8 cellular contexts compared by ENCODE assay signal in genomic region chr15:39782441-39783138, GRCh38. TPM values are rescaled to one million over a fixed set of nuclear protein-coding genes. Genes with fewer than 3 reads are reported as not detected.
A peak's percentile ranks its signal among the peaks of the same experiment; 100 is the strongest.
DNase-seq lines count a peak whose midpoint lies in the region; ATAC-seq and TF ChIP-seq lines count a peak whose summit lies in the region.

Gene FSIP1 (minus strand): TSS chr15:39782841. CDS start chr15:39776524, 6,317 bp downstream.

- H3K4me3 Mint-ChIP-seq in GM23338 (peak within 1 kb of the TSS; percentile 78), natural killer cell (peak within 1 kb of the TSS; percentile 77)
- H3K4me3 Mint-ChIP-seq in activated T-helper 17 cell treated with anti-CD3 and anti-CD28 coated beads, Interleukin-2, amount 50 U/mL, for 72 hours, result peak within 1 kb of the TSS; percentile 82

- H3K27ac ChIP-seq in GM23338 (ENCODE audit: low read depth), result peak within 1 kb of the TSS; percentile 72

- ATAC-seq in GM23338, result peak; percentile 93
- ATAC-seq in activated T-helper 17 cell treated with anti-CD3 and anti-CD28 coated beads, Interleukin-2, amount 50 U/mL, for 72 hours (replicated peaks), result peak; percentile 99
- peak; percentile 97 to 100 (median 98) for ATAC-seq in natural killer cell

- peak within 1 kb of the TSS; percentile 58 for H2AFZ ChIP-seq in GM23338

- peak within 1 kb of the TSS; percentile 91 for H3K4me3 ChIP-seq in GM23338
- H3K4me3 ChIP-seq in fibroblast of mammary gland (ENCODE audit: control insufficient read depth, low read depth, low read length), result peak within 1 kb of the TSS; percentile 87

- DNase-seq in Daoy (ENCODE audit: low read depth) (peak; percentile 97), GM23338 (ENCODE audit: low spot score) (peak; percentile 98), Kasumi-1 (lab: John Stamatoyannopoulos, UW) (peak; percentile 61 to 68), RKO (ENCODE audit: low spot score) (peak; percentile 95), fibroblast of mammary gland (ENCODE audit: low read depth) (peak; percentile 95), natural killer cell (peak; percentile 98)
- peak; percentile 88 to 99 (median 95) for DNase-seq in stimulated activated naive CD4-positive, alpha-beta T cell (lab: John Stamatoyannopoulos, UW)

- H3K27me3 Mint-ChIP-seq in GM23338 (ENCODE audit: insufficient read depth, low read depth, poor library complexity) (peaks cover 2% of the 10 kb centered on the region), natural killer cell (ENCODE audit: low read depth in 2 of 2) (peaks cover 0 to 13% of the 10 kb centered on the region in 2 donors)
- H3K27me3 Mint-ChIP-seq in activated T-helper 17 cell treated with anti-CD3 and anti-CD28 coated beads, Interleukin-2, amount 50 U/mL, for 72 hours, result no peaks in the 10 kb centered on the region

- no peaks in the 10 kb centered on the region for H4K20me1 ChIP-seq in GM23338 (replicated peaks; ENCODE audit: insufficient read depth)

- intact Hi-C loops in natural killer cell (cut with micrococcal nuclease), result loop anchor here (2.0 to 10.0 kb wide), 3 partner anchors 135 to 252 kb away; partner anchors contain the start of gene SRP14

- peak within 1 kb of the TSS; percentile 94 for H3K4me2 ChIP-seq in GM23338

- TF ChIP-seq CTCF in GM23338 (conservative IDR thresholded peaks at IDR 0.05; ENCODE audit: low read depth in 2 of 2), result no peak
- no peak for TF ChIP-seq CTCF in fibroblast of mammary gland (conservative IDR thresholded peaks at IDR 0.05; ENCODE audit: control insufficient read depth, insufficient read depth, low read depth, low read length)
- no peak for TF ChIP-seq CTCF in natural killer cell (IDR thresholded peaks at IDR 0.05)

- no peaks in the 10 kb centered on the region for H3K9me2 ChIP-seq in GM23338 (ENCODE audit: insufficient read depth)

- H3K4me1 Mint-ChIP-seq in GM23338 (peaks cover 49% of the 10 kb centered on the region), natural killer cell (peaks cover 33 to 36% of the 10 kb centered on the region in 2 donors)
- H3K4me1 Mint-ChIP-seq in activated T-helper 17 cell treated with anti-CD3 and anti-CD28 coated beads, Interleukin-2, amount 50 U/mL, for 72 hours, result peaks cover 26% of the 10 kb centered on the region

- no peaks in the 10 kb centered on the region; the same call in 1 of the 2 replicates for H3F3A ChIP-seq in GM23338 (replicated peaks; ENCODE audit: low read depth)

- H3K27me3 ChIP-seq in GM23338 (ENCODE audit: insufficient read depth), result no peaks in the 10 kb centered on the region

- H3K36me3 ChIP-seq in GM23338 (ENCODE audit: insufficient read depth), result no peaks in the 10 kb centered on the region

- H3K36me3 Mint-ChIP-seq in GM23338 (ENCODE audit: low read depth) (no peaks in the 10 kb centered on the region; the same call in 2 of the 3 replicates), natural killer cell (no peaks in the 10 kb centered on the region)
- no peaks in the 10 kb centered on the region for H3K36me3 Mint-ChIP-seq in activated T-helper 17 cell treated with anti-CD3 and anti-CD28 coated beads, Interleukin-2, amount 50 U/mL, for 72 hours (ENCODE audit: low read depth)

- peaks cover 41% of the 10 kb centered on the region for H3K4me1 ChIP-seq in GM23338 (ENCODE audit: insufficient read depth)

- H3K27ac Mint-ChIP-seq in GM23338, result peak within 1 kb of the TSS; percentile 64
- peak within 1 kb of the TSS; percentile 75 for H3K27ac Mint-ChIP-seq in activated T-helper 17 cell treated with anti-CD3 and anti-CD28 coated beads, Interleukin-2, amount 50 U/mL, for 72 hours
- H3K27ac Mint-ChIP-seq in natural killer cell, result peak within 1 kb of the TSS; percentile 84 to 93

- H3K9me3 Mint-ChIP-seq in GM23338, result no peaks in the 10 kb centered on the region
- no peaks in the 10 kb centered on the region for H3K9me3 Mint-ChIP-seq in activated T-helper 17 cell treated with anti-CD3 and anti-CD28 coated beads, Interleukin-2, amount 50 U/mL, for 72 hours
- H3K9me3 Mint-ChIP-seq in natural killer cell, result no peaks in the 10 kb centered on the region

- peaks cover 27% of the 10 kb centered on the region for H3K79me2 ChIP-seq in GM23338 (replicated peaks; ENCODE audit: insufficient read depth)

TF ChIP-seq in GM23338, 12 proteins besides CTCF, POLR2A, EP300 and RAD21:
- peak; percentile 69 for TF ChIP-seq POLR2AphosphoS5 (IDR thresholded peaks at IDR 0.05; ENCODE audit: low read depth)
- no peak for TF ChIP-seq STAT1 (IDR thresholded peaks at IDR 0.05; ENCODE audit: unreplicated experiment)
- TF ChIP-seq CREB1 (CRISPR knock-in tag; IDR thresholded peaks at IDR 0.05; ENCODE audit: low read depth), result 0 out of 2 replicates have a peak, but pooled peaks have one; percentile 13
- 0 out of 2 replicates have a peak, but pooled peaks have one; percentile 53 for TF ChIP-seq ETS1 (IDR thresholded peaks at IDR 0.05)
TF ChIP-seq in GM23338: peak in this region for 3.

RNA-seq across cellular contexts. Expression of gene FSIP1, which starts in this region (rescaled TPM):
- total RNA-seq in Daoy (2014; rRNA removed; shearing (Covaris generic)), result 0.97 and 2.2 TPM in 2 replicates
- total RNA-seq in GM23338 (2014; rRNA removed; shearing (Covaris generic)), result 0.70 and 2.1 TPM in 2 replicates
- 0.68 and 0.92 TPM in 2 replicates for polyA plus RNA-seq in GM23338 (2016; fragmentation: Nextera tagmentation; extraction: Ambion mirVana)
- total RNA-seq in activated T-helper 17 cell treated with anti-CD3 and anti-CD28 coated beads, Interleukin-2, amount 50 U/mL, for 72 hours, result under 1 TPM; 0.32 to 0.34 TPM
- 1 to 10 TPM; 1.1 to 2.3 (median 1.8) TPM for total RNA-seq in natural killer cell

Comparison
In these comparisons a context has a peak if more than half of its experiments do, and no peak if none do; other contexts are left out.
1. Peak in every context shown above with its lines: DNase-seq, ATAC-seq, H3K4me3 ChIP-seq and H3K27ac ChIP-seq.
2. Peak in ATAC-seq in activated T-helper 17 cell treated with anti-CD3 and anti-CD28 coated beads, Interleukin-2, amount 50 U/mL, for 72 hours; RNA of the gene not detected or under 1 TPM.